In the genomic region with DNA sequence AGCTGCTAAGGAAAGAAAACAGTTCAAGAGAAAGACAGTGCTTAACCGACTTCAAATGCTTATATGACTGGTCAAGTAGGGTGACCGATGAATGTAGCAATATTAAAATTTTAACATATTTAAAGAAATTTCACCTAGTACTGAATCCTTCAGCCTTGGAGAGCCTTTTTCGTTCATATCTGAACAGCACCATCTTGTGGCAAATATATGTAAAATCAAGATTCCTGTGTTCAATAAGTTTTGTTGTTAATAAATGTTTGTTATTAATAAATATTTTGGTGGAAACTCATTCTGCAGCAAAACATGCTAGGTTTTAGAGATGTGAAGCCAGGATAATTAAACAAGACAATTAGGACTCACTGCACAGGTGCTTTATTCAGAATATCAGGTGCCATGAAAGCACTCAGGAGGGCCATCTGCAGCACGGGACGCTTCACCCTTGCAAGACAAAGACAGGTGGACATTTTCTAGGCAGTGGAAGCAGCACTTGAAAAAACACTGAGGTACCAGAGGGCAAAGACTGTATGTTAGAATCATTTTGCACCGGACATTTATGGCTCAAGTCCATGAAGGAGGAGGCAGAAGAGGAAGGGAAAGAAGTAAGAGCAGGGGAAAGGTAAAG, we compare ENCODE assay signal across 8 cellular contexts. TPM values are rescaled to one million over a fixed set of nuclear protein-coding genes. Genes with fewer than 3 reads are reported as not detected.
DNase-seq lines count a peak whose midpoint lies in the region; ATAC-seq and TF ChIP-seq lines count a peak whose summit lies in the region.

No MANE protein-coding gene starts in this region.

- TF ChIP-seq EP300 in upper lobe of left lung (IDR thresholded peaks at IDR 0.05): no peak

- TF ChIP-seq CTCF in GM06990 (IDR thresholded peaks at IDR 0.05; ENCODE audit: insufficient read depth, low read length, poor library complexity, severe bottlenecking) (peak; percentile 35), KMS-11 (conservative IDR thresholded peaks at IDR 0.05; ENCODE audit: low read depth, low read length) (peak; percentile 79), SU-DHL-6 (IDR thresholded peaks at IDR 0.05; ENCODE audit: insufficient read depth, low read length, poor library complexity, severe bottlenecking) (peak; percentile 75), upper lobe of left lung (IDR thresholded peaks at IDR 0.05) (peak in 5 of 6 experiments; percentile 21 to 59 (median 50))

- H2AFZ ChIP-seq in KMS-11 (ENCODE audit: low read depth) (no peak overlapping the region), SU-DHL-6 (ENCODE audit: low read depth, low read length, severe bottlenecking) (no peak overlapping the region)

- H3K4me3 ChIP-seq in GM06990 (replicated peaks; ENCODE audit: low read depth, low read length) (no peak overlapping the region), KMS-11 (IDR thresholded peaks at IDR 0.05; ENCODE audit: insufficient read depth, low read depth, low read length) (no peak overlapping the region), SU-DHL-6 (ENCODE audit: insufficient read depth, low read length, poor library complexity, severe bottlenecking) (no peak overlapping the region), upper lobe of left lung (no peak overlapping the region)

- H3K36me3 ChIP-seq in GM06990 (ENCODE audit: control insufficient read depth, insufficient read depth, low read length) (no peaks in the 10 kb centered on the region), KMS-11 (ENCODE audit: insufficient read depth) (no peaks in the 10 kb centered on the region), SU-DHL-6 (ENCODE audit: low read length) (no peaks in the 10 kb centered on the region), upper lobe of left lung (no peaks in the 10 kb centered on the region)

- H3K27ac ChIP-seq in KMS-11 (no peak overlapping the region), SU-DHL-6 (ENCODE audit: low read depth, low read length) (no peak overlapping the region), upper lobe of left lung (no peak overlapping the region)

- H3K9ac ChIP-seq in KMS-11 (no peak overlapping the region), SU-DHL-6 (ENCODE audit: low read length) (no peak overlapping the region)

- no peak overlapping the region for H3K27ac Mint-ChIP-seq in immature natural killer cell

- H4K20me1 ChIP-seq in KMS-11 (ENCODE audit: insufficient read depth) (no peaks in the 10 kb centered on the region), SU-DHL-6 (ENCODE audit: low read depth, low read length) (no peaks in the 10 kb centered on the region)

- H3K27me3 ChIP-seq in GM06990 (replicated peaks; ENCODE audit: control insufficient read depth, insufficient read depth, low read length) (no peaks in the 10 kb centered on the region), KMS-11 (ENCODE audit: insufficient read depth, low read depth) (no peaks in the 10 kb centered on the region), SU-DHL-6 (ENCODE audit: low read length) (no peaks in the 10 kb centered on the region), upper lobe of left lung (no peaks in the 10 kb centered on the region)

- DNase-seq in GM06990 (ENCODE audit: extremely low read depth, insufficient read length) (no peak), immature natural killer cell (peak; percentile 9 to 33 (median 27)), upper lobe of left lung (no peak), activated T-cell treated with anti-CD3 and anti-CD28 coated beads for 4 hours (no peak)
- no peak for DNase-seq in activated CD4-positive, alpha-beta T cell treated with anti-CD3 and anti-CD28 coated beads, Interleukin-2, amount 50 U/mL, for 1 hour
- no peak for DNase-seq in activated CD8-positive, alpha-beta memory T cell treated with anti-CD3 and anti-CD28 coated beads for 24 hours

- no peaks in the 10 kb centered on the region; the same call in 1 of the 2 replicates for H3F3A ChIP-seq in SU-DHL-6 (ENCODE audit: insufficient read depth)

- H3K9me3 ChIP-seq in SU-DHL-6 (ENCODE audit: insufficient read depth, low read length) (no peaks in the 10 kb centered on the region), upper lobe of left lung (no peaks in the 10 kb centered on the region)

- no peak overlapping the region for H3K4me2 ChIP-seq in KMS-11
- H3K4me2 ChIP-seq in SU-DHL-6 (ENCODE audit: low read depth, low read length, poor library complexity, severe bottlenecking): no peak overlapping the region

- no peaks in the 10 kb centered on the region for H3K27me3 Mint-ChIP-seq in immature natural killer cell (ENCODE audit: low read depth in 3 of 3)

- H3K9me3 Mint-ChIP-seq in immature natural killer cell: no peaks in the 10 kb centered on the region

- no peaks in the 10 kb centered on the region for H3K4me1 Mint-ChIP-seq in immature natural killer cell

- peak in 1 of 2 donors; percentile 62 for ATAC-seq in upper lobe of left lung (ENCODE audit: low FRiP score in 2 of 2)

- no peaks in the 10 kb centered on the region for H3K36me3 Mint-ChIP-seq in immature natural killer cell

- TF ChIP-seq POLR2A in upper lobe of left lung (IDR thresholded peaks at IDR 0.05): no peak

- H3K79me2 ChIP-seq in KMS-11 (ENCODE audit: insufficient read depth, low read depth) (no peaks in the 10 kb centered on the region), SU-DHL-6 (ENCODE audit: insufficient read depth, low read length) (no peaks in the 10 kb centered on the region)

- H3K4me3 Mint-ChIP-seq in immature natural killer cell: no peak overlapping the region

- H3K4me1 ChIP-seq in KMS-11 (ENCODE audit: low read depth, poor library complexity, severe bottlenecking): no peaks in the 10 kb centered on the region
- H3K4me1 ChIP-seq in upper lobe of left lung: no peaks in the 10 kb centered on the region

- WGBS in upper lobe of left lung, 2 donors: 47 to 49% methylated on average over 6 of the region's 6 CpGs

- H3K9me2 ChIP-seq in SU-DHL-6 (replicated peaks; ENCODE audit: insufficient read depth, low read length): no peaks in the 10 kb centered on the region

RNA-seq across cellular contexts. Expression of gene TICAM2, which starts 15.6 kb away (rescaled TPM):
- polyA plus RNA-seq in immature natural killer cell: under 1 TPM in 1 of 3 donors, not detected in 2; 0.78 TPM
- total RNA-seq in upper lobe of left lung: 1 to 10 TPM in 4 of 6 donors, under 1 TPM in 2; 0.30 to 6.7 (median 1.8) TPM

RNA-seq across cellular contexts. Expression of gene TMED7, which starts 39.2 kb away (rescaled TPM):
- polyA plus RNA-seq in immature natural killer cell: 10 to 100 TPM; 35.5 to 55.0 (median 40.7) TPM
- 100 to 1,000 TPM in 3 of 6 donors, 10 to 100 TPM in 3; 16.8 to 116 (median 99.6) TPM for total RNA-seq in upper lobe of left lung

RNA-seq across cellular contexts. Expression of gene FEM1C, which starts 42.1 kb away (rescaled TPM):
- polyA plus RNA-seq in immature natural killer cell: 1 to 10 TPM in 2 of 3 donors, under 1 TPM in 1; 0.73 to 2.0 (median 1.5) TPM
- 10 to 100 TPM in 5 of 6 donors, 1 to 10 TPM in 1; 9.7 to 39.8 (median 24.5) TPM for total RNA-seq in upper lobe of left lung

Comparison
In these comparisons a context has a peak if more than half of its experiments do, and no peak if none do; other contexts are left out.
1. DNase-seq: peak in immature natural killer cell (3 of 3); none in GM06990 (single experiment), upper lobe of left lung (0 of 2), activated T-cell treated with anti-CD3 and anti-CD28 coated beads for 4 hours (single experiment), activated CD4-positive, alpha-beta T cell treated with anti-CD3 and anti-CD28 coated beads, Interleukin-2, amount 50 U/mL, for 1 hour (single experiment) and activated CD8-positive, alpha-beta memory T cell treated with anti-CD3 and anti-CD28 coated beads for 24 hours (single experiment).
2. Peak in every context shown above with its lines, with median percentiles within 50 percentile points of each other: CTCF ChIP-seq.